Comparison of ENCODE assay signal across 15 cellular contexts in the genomic region with DNA sequence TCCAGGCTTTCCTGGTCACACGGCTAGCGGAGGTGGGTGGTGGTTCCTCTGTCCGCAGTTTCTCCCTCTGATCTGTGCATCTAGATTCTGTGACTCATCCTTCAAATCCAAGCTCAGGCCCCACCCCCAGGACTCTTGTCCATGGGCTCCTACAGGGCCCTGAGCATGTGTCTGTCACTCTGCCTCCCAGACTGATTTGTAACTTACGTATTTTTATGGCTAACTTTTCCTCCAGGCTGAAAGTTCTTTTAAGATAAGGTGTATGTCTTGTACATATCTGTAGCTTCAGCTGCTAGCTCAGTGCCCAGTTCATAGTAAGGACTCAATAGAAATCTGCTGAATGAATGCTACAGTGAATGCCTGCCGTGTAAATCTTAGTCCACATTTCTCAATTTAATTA. TPM values are rescaled to one million over a fixed set of nuclear protein-coding genes. Genes with fewer than 3 reads are reported as not detected.
A peak's percentile ranks its signal among the peaks of the same experiment; 100 is the strongest.
DNase-seq lines count a peak whose midpoint lies in the region; ATAC-seq, FAIRE-seq and TF ChIP-seq lines count a peak whose summit lies in the region.
"Had no signal": no experiment of that assay in that cellular context is flagged by ENCODE, and none has a peak within 500 bp of the region (broad histone marks: within the 10 kb centered on the region; RNA-seq: fewer than 3 reads in every experiment).

No MANE protein-coding gene starts in this region.

- H3K27ac Mint-ChIP-seq in activated T-cell treated with anti-CD3 and anti-CD28 coated beads, Interleukin-2, amount 50 U/mL, for 72 hours, result no peak overlapping the region
- H3K27ac Mint-ChIP-seq in activated CD8-positive, alpha-beta memory T cell treated with anti-CD3 and anti-CD28 coated beads, Interleukin-2, amount 10 ng/mL, durations not matched to agents 7 days and 5 days, result no peak overlapping the region
- H3K27ac Mint-ChIP-seq: immature natural killer cell had no signal

- no peak for TF ChIP-seq RAD21 in HepG2 (CRISPR knock-in tag; IDR thresholded peaks at IDR 0.05)

- intact Hi-C loops in HepG2 (cut with micrococcal nuclease; ENCODE audit: unreplicated experiment) (no loop called here), right lobe of liver (cut with DNase I) (no loop called here)

- H3K27ac ChIP-seq in HepG2 (ENCODE audit: extremely low read length, insufficient read depth, low read length), result no peak overlapping the region
- no peak overlapping the region for H3K27ac ChIP-seq in right lobe of liver
- H3K27ac ChIP-seq in foreskin keratinocyte, result no peak overlapping the region
- H3K27ac ChIP-seq: neutrophil had no signal

- H3K4me1 ChIP-seq in HepG2 (ENCODE audit: insufficient read depth, low read length) (peaks cover 24% of the 10 kb centered on the region), right lobe of liver (no peaks in the 10 kb centered on the region), foreskin keratinocyte (peaks cover 6% of the 10 kb centered on the region)

- peak; percentile 87 for ATAC-seq in HepG2
- no peak for ATAC-seq in right lobe of liver
- peak; percentile 76 for ATAC-seq in foreskin keratinocyte
- ATAC-seq in activated T-cell treated with anti-CD3 and anti-CD28 coated beads, Interleukin-2, amount 50 U/mL, for 72 hours (replicated peaks in 1 of 2), result no peak
- ATAC-seq in activated CD8-positive, alpha-beta memory T cell treated with anti-CD3 and anti-CD28 coated beads, Interleukin-2, amount 10 ng/mL, durations not matched to agents 7 days and 5 days, result no peak
- ATAC-seq in GM18909 (IDR thresholded peaks at IDR 0.05; ENCODE audit: poor library complexity, unreplicated experiment), result no peak

- TF ChIP-seq EP300 in HepG2 (IDR thresholded peaks at IDR 0.05; ENCODE audit: low read depth in 2 of 2, low read length in 2 of 2) (no peak), HepG2 (CRISPR knock-in tag; IDR thresholded peaks at IDR 0.05; ENCODE audit: borderline replicate concordance) (no peak)

- H3K9me3 Mint-ChIP-seq in activated T-cell treated with anti-CD3 and anti-CD28 coated beads, Interleukin-2, amount 50 U/mL, for 72 hours, result no peaks in the 10 kb centered on the region
- H3K9me3 Mint-ChIP-seq in activated CD8-positive, alpha-beta memory T cell treated with anti-CD3 and anti-CD28 coated beads, Interleukin-2, amount 10 ng/mL, durations not matched to agents 7 days and 5 days (ENCODE audit: low read depth), result no peaks in the 10 kb centered on the region
- H3K9me3 Mint-ChIP-seq: immature natural killer cell had no signal

- H3K4me1 Mint-ChIP-seq in activated T-cell treated with anti-CD3 and anti-CD28 coated beads, Interleukin-2, amount 50 U/mL, for 72 hours (ENCODE audit: low read depth), result no peaks in the 10 kb centered on the region
- no peaks in the 10 kb centered on the region for H3K4me1 Mint-ChIP-seq in activated CD8-positive, alpha-beta memory T cell treated with anti-CD3 and anti-CD28 coated beads, Interleukin-2, amount 10 ng/mL, durations not matched to agents 7 days and 5 days
- H3K4me1 Mint-ChIP-seq: immature natural killer cell had no signal

- no peak overlapping the region for H3K4me3 ChIP-seq in HepG2 (replicated peaks in 1 of 3; ENCODE audit: insufficient read depth in 1 of 3, low read depth in 2 of 3, low read length in 3 of 3)
- no peak overlapping the region for H3K4me3 ChIP-seq in right lobe of liver

- no peaks in the 10 kb centered on the region for H4K20me1 ChIP-seq in HepG2 (ENCODE audit: insufficient read depth, low read length)

- no peaks in the 10 kb centered on the region for H3K27me3 ChIP-seq in HepG2 (ENCODE audit: control insufficient read depth in 1 of 2, insufficient read depth in 2 of 2, low read length in 2 of 2)
- H3K27me3 ChIP-seq in right lobe of liver, result no peaks in the 10 kb centered on the region
- no peaks in the 10 kb centered on the region for H3K27me3 ChIP-seq in foreskin keratinocyte

- TF ChIP-seq CTCF in HepG2 (CRISPR knock-in tag; IDR thresholded peaks at IDR 0.05) (no peak), right lobe of liver (IDR thresholded peaks at IDR 0.05) (no peak), foreskin keratinocyte (conservative IDR thresholded peaks at IDR 0.05) (no peak)

- H3K27me3 Mint-ChIP-seq in activated T-cell treated with anti-CD3 and anti-CD28 coated beads, Interleukin-2, amount 50 U/mL, for 72 hours (ENCODE audit: low read depth), result peaks cover 5% of the 10 kb centered on the region
- peaks cover 8% of the 10 kb centered on the region for H3K27me3 Mint-ChIP-seq in activated CD8-positive, alpha-beta memory T cell treated with anti-CD3 and anti-CD28 coated beads, Interleukin-2, amount 10 ng/mL, durations not matched to agents 7 days and 5 days

- no peaks in the 10 kb centered on the region for H3K79me2 ChIP-seq in HepG2 (ENCODE audit: insufficient read depth, low read length)

- no peak for TF ChIP-seq POLR2A in HepG2 (IDR thresholded peaks at IDR 0.05; ENCODE audit: insufficient read depth in 1 of 2, low read depth in 2 of 2, low read length in 2 of 2)
- TF ChIP-seq POLR2A in right lobe of liver (IDR thresholded peaks at IDR 0.05), result no peak

- no peak overlapping the region for H3K4me3 Mint-ChIP-seq in activated T-cell treated with anti-CD3 and anti-CD28 coated beads, Interleukin-2, amount 50 U/mL, for 72 hours
- H3K4me3 Mint-ChIP-seq in activated CD8-positive, alpha-beta memory T cell treated with anti-CD3 and anti-CD28 coated beads, Interleukin-2, amount 10 ng/mL, durations not matched to agents 7 days and 5 days, result no peak overlapping the region
- H3K4me3 Mint-ChIP-seq: immature natural killer cell had no signal

- H3K9me3 ChIP-seq in HepG2 (ENCODE audit: low read length), result no peaks in the 10 kb centered on the region
- no peaks in the 10 kb centered on the region for H3K9me3 ChIP-seq in right lobe of liver
- H3K9me3 ChIP-seq: neutrophil had no signal

- H3K4me2 ChIP-seq in HepG2 (ENCODE audit: low read depth, low read length), result no peak overlapping the region

- WGBS in HepG2 (ENCODE audit: low lambda C conversion rate), result 56% methylated on average over 5 of the region's 5 CpGs
- WGBS in right lobe of liver (ENCODE audit: insufficient coverage, low coverage, low lambda C conversion rate, missing lambda C conversion rate), result 72% methylated on average over 5 of the region's 5 CpGs

- H3K36me3 ChIP-seq in HepG2 (replicated peaks in 1 of 2; ENCODE audit: control insufficient read depth in 1 of 2, insufficient read depth in 2 of 2, low read length in 2 of 2) (no peaks in the 10 kb centered on the region), right lobe of liver (no peaks in the 10 kb centered on the region)
- H3K36me3 ChIP-seq: neutrophil had no signal

- FAIRE-seq in HepG2 (lab: Jason Lieb, UNC), result peak; percentile 56
- FAIRE-seq: GM12891 had no signal

- no peak overlapping the region for H3K9ac ChIP-seq in HepG2 (ENCODE audit: insufficient read depth, low read depth, low read length)

- H3K36me3 Mint-ChIP-seq in activated T-cell treated with anti-CD3 and anti-CD28 coated beads, Interleukin-2, amount 50 U/mL, for 72 hours (ENCODE audit: insufficient read depth in 2 of 2), result no peaks in the 10 kb centered on the region
- no peaks in the 10 kb centered on the region for H3K36me3 Mint-ChIP-seq in activated CD8-positive, alpha-beta memory T cell treated with anti-CD3 and anti-CD28 coated beads, Interleukin-2, amount 10 ng/mL, durations not matched to agents 7 days and 5 days
- H3K36me3 Mint-ChIP-seq: immature natural killer cell had no signal

- CTCF ChIA-PET in HepG2 (lab: Yijun Ruan, JAX; ENCODE audit: low intra/inter-chr PET ratio, low total read pairs), result no interaction called here
- CTCF ChIA-PET in activated CD8-positive, alpha-beta memory T cell treated with anti-CD3 and anti-CD28 coated beads, Interleukin-2, amount 10 ng/mL, durations not matched to agents 7 days and 5 days (lab: Charles Lee), result no interaction called here

- in situ Hi-C loops in HepG2 (cut with HindIII; ENCODE audit: extremely low pct_ligation_motif_present, low pct_unique_long_range_greater_than_20kb), result no loop called here

- POLR2A ChIA-PET in HepG2 (lab: Yijun Ruan, JAX), result no interaction called here

- H2AFZ ChIP-seq in HepG2 (ENCODE audit: low read length), result no peak overlapping the region

- peak; percentile 59 for DNase-seq in HepG2 (ENCODE audit: low spot score)
- no peak for DNase-seq in right lobe of liver
- peak; percentile 87 for DNase-seq in SW480 (ENCODE audit: low spot score)
- DNase-seq in foreskin keratinocyte, result no peak
- DNase-seq in activated T-cell treated with anti-CD3 and anti-CD28 coated beads, Interleukin-2, amount 50 U/mL, for 72 hours, result no peak
- no peak for DNase-seq in activated CD8-positive, alpha-beta memory T cell treated with anti-CD3 and anti-CD28 coated beads, Interleukin-2, amount 10 ng/mL, durations not matched to agents 7 days and 5 days
- DNase-seq in AG08396 (ENCODE audit: low spot score), result no peak
- DNase-seq: activated CD4-positive, CD25-positive, alpha-beta regulatory T cell; activated gamma-delta T cell; immature natural killer cell; NCI-H1048 had no signal

- no TSS peak for BruUV-seq in HepG2 (replicated peaks; lab: Mats Ljungman, UMichigan)

RNA-seq across cellular contexts. Expression of a gene that starts 8.0 kb away (rescaled TPM):
- total RNA-seq in HepG2 (2016; rRNA removed; fragmentation: Illumina TruSeq; extraction: Trizol) (0.79 and 4.1 TPM in 2 replicates), right lobe of liver (under 1 TPM in 5 of 6 experiments, not detected in 1; 0.05 to 0.92 (median 0.29) TPM), foreskin keratinocyte (0.78 and 0.92 TPM in 2 replicates)
- 0.88 and 0.91 TPM in 2 replicates for total RNA-seq in HepG2 (2016; cell fraction: cytosol; rRNA removed; fragmentation: Illumina TruSeq; extraction: Trizol; ENCODE audit: low read depth)
- total RNA-seq in HepG2 (2016; cell fraction: insoluble cytoplasmic fraction; rRNA removed; fragmentation: Illumina TruSeq; extraction: Trizol), result 0.65 and 3.4 TPM in 2 replicates
- 0.71 and 0.86 TPM in 2 replicates for total RNA-seq in HepG2 (2016; cell fraction: membrane; rRNA removed; fragmentation: Illumina TruSeq; extraction: Trizol)
- total RNA-seq in HepG2 (2016; cell fraction: nucleus; rRNA removed; fragmentation: Illumina TruSeq; extraction: Trizol), result 9.2 TPM in 2 replicates
- polyA plus RNA-seq in HepG2 (2011; rRNA removed) (1.5 and 1.6 TPM in 2 replicates), foreskin keratinocyte (0.29 and 0.39 TPM in 2 replicates)
- polyA plus RNA-seq in HepG2 (2011; cell fraction: cytosol; rRNA removed), result 0.51 and 0.70 TPM in 2 replicates
- polyA plus RNA-seq in HepG2 (2011; cell fraction: nucleus; rRNA removed), result 8.2 and 9.2 TPM in 2 replicates
- 0.83 and 1.4 TPM in 2 replicates for polyA plus RNA-seq in HepG2 (2012)
- polyA plus RNA-seq in HepG2 (2016; cell fraction: cytosol; fragmentation: Illumina TruSeq; extraction: Trizol; ENCODE audit: low read depth), result 0.17 and 0.22 TPM in 2 replicates
- 0.66 and 1.0 TPM in 2 replicates for polyA plus RNA-seq in HepG2 (2016; cell fraction: insoluble cytoplasmic fraction; fragmentation: Illumina TruSeq; extraction: Trizol; ENCODE audit: low read depth)
- 0.15 and 0.33 TPM in 2 replicates for polyA plus RNA-seq in HepG2 (2016; cell fraction: membrane; fragmentation: Illumina TruSeq; extraction: Trizol; ENCODE audit: low read depth)
- polyA plus RNA-seq in HepG2 (2016; cell fraction: nucleus; fragmentation: Illumina TruSeq; extraction: Trizol; ENCODE audit: insufficient read depth, low read depth), result 12.9 and 13.1 TPM in 2 replicates
- 2.1 TPM in 2 replicates for polyA minus RNA-seq in HepG2 (2011; rRNA and poly(A)+ RNA removed; ENCODE audit: low replicate concordance)
- 0.35 and 1.2 TPM in 2 replicates for polyA minus RNA-seq in HepG2 (2011; cell fraction: cytosol; rRNA and poly(A)+ RNA removed)
- 9.0 and 11.3 TPM in 2 replicates for polyA minus RNA-seq in HepG2 (2011; cell fraction: nucleus; rRNA and poly(A)+ RNA removed)
- total RNA-seq in activated T-cell treated with anti-CD3 and anti-CD28 coated beads, Interleukin-2, amount 50 U/mL, for 72 hours, result 1 to 10 TPM in 1 of 2 donors, under 1 TPM in 1; 0.22 to 1.1 TPM
- under 1 TPM; 0.23 to 0.26 TPM for total RNA-seq in activated CD8-positive, alpha-beta memory T cell treated with anti-CD3 and anti-CD28 coated beads, Interleukin-2, amount 10 ng/mL, durations not matched to agents 7 days and 5 days
- total RNA-seq: OCI-LY7 had no signal
- polyA plus RNA-seq: immature natural killer cell had no signal

Comparison
In these comparisons a context has a peak if more than half of its experiments do, and no peak if none do; other contexts are left out.
1. ATAC-seq: peak in HepG2 (single experiment) and foreskin keratinocyte (single experiment); none in right lobe of liver (0 of 4), activated T-cell treated with anti-CD3 and anti-CD28 coated beads, Interleukin-2, amount 50 U/mL, for 72 hours (0 of 2), activated CD8-positive, alpha-beta memory T cell treated with anti-CD3 and anti-CD28 coated beads, Interleukin-2, amount 10 ng/mL, durations not matched to agents 7 days and 5 days (single experiment) and GM18909 (single experiment).
2. DNase-seq: peak in HepG2 (single experiment) and SW480 (single experiment); none in right lobe of liver (0 of 3), foreskin keratinocyte (0 of 2), activated T-cell treated with anti-CD3 and anti-CD28 coated beads, Interleukin-2, amount 50 U/mL, for 72 hours (0 of 2), activated CD8-positive, alpha-beta memory T cell treated with anti-CD3 and anti-CD28 coated beads, Interleukin-2, amount 10 ng/mL, durations not matched to agents 7 days and 5 days (single experiment) and AG08396 (single experiment).